In the genomic region with DNA sequence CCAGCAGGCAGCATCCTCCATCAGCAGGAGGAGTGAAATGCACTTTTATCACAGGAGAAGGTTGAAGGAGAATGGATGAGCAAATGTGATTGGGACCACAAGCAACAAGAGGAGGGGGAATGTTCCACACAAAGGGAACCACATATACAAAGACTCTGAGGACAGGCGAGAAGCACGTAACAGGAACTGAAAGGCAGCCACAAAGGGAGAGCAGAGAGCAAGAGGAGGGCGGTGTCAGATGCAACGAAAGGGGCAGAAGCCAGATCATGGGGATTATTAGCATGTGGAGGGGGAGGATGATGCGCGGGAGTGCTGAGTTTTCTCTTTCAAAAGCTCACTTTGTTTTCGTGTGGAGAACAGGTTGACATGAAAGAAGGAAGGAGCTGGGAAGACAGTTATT, we compare ENCODE assay signal across 9 cellular contexts.
DNase-seq lines count a peak whose midpoint lies in the region; ATAC-seq and TF ChIP-seq lines count a peak whose summit lies in the region.
"Had no signal": no experiment of that assay in that cellular context is flagged by ENCODE, and none has a peak within 500 bp of the region (broad histone marks: within the 10 kb centered on the region; RNA-seq: fewer than 3 reads in every experiment).

No MANE protein-coding gene starts in this region.

- no peak overlapping the region for H3K4me3 Mint-ChIP-seq in activated T-helper 2 cell treated with anti-CD3 and anti-CD28 coated beads, Interferon-gamma antibody, Interleukin-2, Interleukin-4, amounts not matched to agents 10 μg/mL and 5 μg/mL and 100 μg/mL, durations not matched to agents 14 hours and 24 hours and 36 hours (ENCODE audit: low read depth)
- H3K4me3 Mint-ChIP-seq in naive thymus-derived CD8-positive, alpha-beta T cell = no peak overlapping the region

- H3K27ac ChIP-seq in OCI-LY7 (ENCODE audit: low read depth, low read length, poor library complexity, severe bottlenecking) = no peak overlapping the region
- H3K27ac ChIP-seq: cardiac muscle cell had no signal

- peaks cover 15% of the 10 kb centered on the region for H3K27me3 Mint-ChIP-seq in activated T-helper 2 cell treated with anti-CD3 and anti-CD28 coated beads, Interferon-gamma antibody, Interleukin-2, Interleukin-4, amounts not matched to agents 10 μg/mL and 5 μg/mL and 100 μg/mL, durations not matched to agents 14 hours and 24 hours and 36 hours (ENCODE audit: low read depth)
- H3K27me3 Mint-ChIP-seq in naive thymus-derived CD8-positive, alpha-beta T cell = peaks cover 0 to 12% (median 6%) of the 10 kb centered on the region in 5 donors

- peak overlapping the region; percentile 15 for H3K27ac Mint-ChIP-seq in activated T-helper 2 cell treated with anti-CD3 and anti-CD28 coated beads, Interferon-gamma antibody, Interleukin-2, Interleukin-4, amounts not matched to agents 10 μg/mL and 5 μg/mL and 100 μg/mL, durations not matched to agents 14 hours and 24 hours and 36 hours
- peak overlapping the region in 3 of 10 donors; percentile 7 to 54 (median 35) for H3K27ac Mint-ChIP-seq in naive thymus-derived CD8-positive, alpha-beta T cell

- no peak overlapping the region for H3K4me3 ChIP-seq in OCI-LY7 (ENCODE audit: low read depth, low read length, poor library complexity, severe bottlenecking)
- H3K4me3 ChIP-seq: cardiac muscle cell had no signal

- intact Hi-C loops in activated T-helper 2 cell treated with anti-CD3 and anti-CD28 coated beads, Interferon-gamma antibody, Interleukin-2, Interleukin-4, amounts not matched to agents 10 μg/mL and 5 μg/mL and 100 μg/mL, durations not matched to agents 14 hours and 24 hours and 36 hours (cut with micrococcal nuclease) = loop anchor here (2.0 to 5.0 kb wide), 2 partner anchors 18 to 179 kb away; no protein-coding TSS in a partner anchor
- intact Hi-C loops in OCI-LY7 (cut with micrococcal nuclease; ENCODE audit: unreplicated experiment) = loop anchor here (10.0 kb wide), 1 partner anchor 376 kb away; no protein-coding TSS in a partner anchor

- no peaks in the 10 kb centered on the region for H3K9me3 Mint-ChIP-seq in activated T-helper 2 cell treated with anti-CD3 and anti-CD28 coated beads, Interferon-gamma antibody, Interleukin-2, Interleukin-4, amounts not matched to agents 10 μg/mL and 5 μg/mL and 100 μg/mL, durations not matched to agents 14 hours and 24 hours and 36 hours
- peaks cover 0 to 7% (median 0%) of the 10 kb centered on the region in 9 donors for H3K9me3 Mint-ChIP-seq in naive thymus-derived CD8-positive, alpha-beta T cell

- no peak overlapping the region for H3K4me2 ChIP-seq in OCI-LY7 (ENCODE audit: low read length)

- no peak overlapping the region for H2AFZ ChIP-seq in OCI-LY7 (ENCODE audit: low read length)

- BruUV-seq in OCI-LY7 (replicated peaks; lab: Mats Ljungman, UMichigan) = no TSS peak

- CTCF ChIA-PET in OCI-LY7 (lab: Charles Lee; ENCODE audit: unreplicated experiment) = no interaction called here

- H3K9me2 ChIP-seq in OCI-LY7 (ENCODE audit: insufficient read depth, low read length) = no peaks in the 10 kb centered on the region

- no peak for TF ChIP-seq CTCF in OCI-LY7 (conservative IDR thresholded peaks at IDR 0.05; ENCODE audit: low read length)

- peak; percentile 19 for DNase-seq in activated T-helper 2 cell treated with anti-CD3 and anti-CD28 coated beads, Interferon-gamma antibody, Interleukin-2, Interleukin-4, amounts not matched to agents 10 μg/mL and 5 μg/mL and 100 μg/mL, durations not matched to agents 14 hours and 24 hours and 36 hours (ENCODE audit: low spot score)
- no peak for DNase-seq in OCI-LY7 (ENCODE audit: low spot score)
- no peak for DNase-seq in activated CD4-positive, CD25-positive, alpha-beta regulatory T cell (lab: John Stamatoyannopoulos, UW)
- DNase-seq in naive thymus-derived CD8-positive, alpha-beta T cell = no peak

- peaks cover 18% of the 10 kb centered on the region for H3K4me1 Mint-ChIP-seq in activated T-helper 2 cell treated with anti-CD3 and anti-CD28 coated beads, Interferon-gamma antibody, Interleukin-2, Interleukin-4, amounts not matched to agents 10 μg/mL and 5 μg/mL and 100 μg/mL, durations not matched to agents 14 hours and 24 hours and 36 hours (ENCODE audit: low read depth)
- H3K4me1 Mint-ChIP-seq in naive thymus-derived CD8-positive, alpha-beta T cell = no peaks in the 10 kb centered on the region

- POLR2A ChIA-PET in OCI-LY7 (lab: Charles Lee) = no interaction called here
- POLR2A ChIA-PET in naive thymus-derived CD8-positive, alpha-beta T cell (lab: Charles Lee) = interaction anchor here (0.7 kb wide), 1 partner anchor 188 kb away, joined by 3 read pairs; no protein-coding TSS in a partner anchor

- no peaks in the 10 kb centered on the region for H3K4me1 ChIP-seq in OCI-LY7 (ENCODE audit: insufficient read depth, low read length, poor library complexity, severe bottlenecking)

- no peaks in the 10 kb centered on the region for H3K9me3 ChIP-seq in OCI-LY7 (ENCODE audit: low read length)

- no peaks in the 10 kb centered on the region for H3K36me3 ChIP-seq in OCI-LY7 (ENCODE audit: insufficient read depth, low read length)
- H3K36me3 ChIP-seq: cardiac muscle cell had no signal

- H4K20me1 ChIP-seq in OCI-LY7 (ENCODE audit: insufficient read depth, low read length) = no peaks in the 10 kb centered on the region

- H3K79me2 ChIP-seq in OCI-LY7 (ENCODE audit: insufficient read depth, low read depth, low read length) = no peaks in the 10 kb centered on the region

- ATAC-seq in GM18861 (IDR thresholded peaks at IDR 0.05; ENCODE audit: unreplicated experiment) = peak; percentile 68
- peak; percentile 98 for ATAC-seq in GM21447 (IDR thresholded peaks at IDR 0.05; ENCODE audit: unreplicated experiment)
- ATAC-seq in HG03432 (IDR thresholded peaks at IDR 0.05; ENCODE audit: unreplicated experiment) = peak; percentile 98
- ATAC-seq in naive thymus-derived CD8-positive, alpha-beta T cell = no peak
- ATAC-seq in GM18520 (IDR thresholded peaks at IDR 0.05; ENCODE audit: unreplicated experiment) = no peak

- peaks cover 2% of the 10 kb centered on the region for H3K36me3 Mint-ChIP-seq in activated T-helper 2 cell treated with anti-CD3 and anti-CD28 coated beads, Interferon-gamma antibody, Interleukin-2, Interleukin-4, amounts not matched to agents 10 μg/mL and 5 μg/mL and 100 μg/mL, durations not matched to agents 14 hours and 24 hours and 36 hours (ENCODE audit: low read depth)
- no peaks in the 10 kb centered on the region for H3K36me3 Mint-ChIP-seq in naive thymus-derived CD8-positive, alpha-beta T cell

Comparison
In these comparisons a context has a peak if more than half of its experiments do, and no peak if none do; other contexts are left out.
1. ATAC-seq: peak in GM18861 (single experiment), GM21447 (single experiment) and HG03432 (single experiment); none in naive thymus-derived CD8-positive, alpha-beta T cell (0 of 2) and GM18520 (single experiment).